Comparison of ENCODE assay signal across 2 cellular contexts in genomic region chr12:31966558-31967205, GRCh38.
TF ChIP-seq lines count a peak whose summit lies in the region.

No MANE protein-coding gene starts in this region.

TF ChIP-seq in liver, 16 proteins besides CTCF, POLR2A, EP300 and RAD21 (continued from another document):
- TF ChIP-seq, protein P1, sequence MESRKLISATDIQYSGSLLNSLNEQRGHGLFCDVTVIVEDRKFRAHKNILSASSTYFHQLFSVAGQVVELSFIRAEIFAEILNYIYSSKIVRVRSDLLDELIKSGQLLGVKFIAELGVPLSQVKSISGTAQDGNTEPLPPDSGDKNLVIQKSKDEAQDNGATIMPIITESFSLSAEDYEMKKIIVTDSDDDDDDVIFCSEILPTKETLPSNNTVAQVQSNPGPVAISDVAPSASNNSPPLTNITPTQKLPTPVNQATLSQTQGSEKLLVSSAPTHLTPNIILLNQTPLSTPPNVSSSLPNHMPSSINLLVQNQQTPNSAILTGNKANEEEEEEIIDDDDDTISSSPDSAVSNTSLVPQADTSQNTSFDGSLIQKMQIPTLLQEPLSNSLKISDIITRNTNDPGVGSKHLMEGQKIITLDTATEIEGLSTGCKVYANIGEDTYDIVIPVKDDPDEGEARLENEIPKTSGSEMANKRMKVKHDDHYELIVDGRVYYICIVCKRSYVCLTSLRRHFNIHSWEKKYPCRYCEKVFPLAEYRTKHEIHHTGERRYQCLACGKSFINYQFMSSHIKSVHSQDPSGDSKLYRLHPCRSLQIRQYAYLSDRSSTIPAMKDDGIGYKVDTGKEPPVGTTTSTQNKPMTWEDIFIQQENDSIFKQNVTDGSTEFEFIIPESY (IDR thresholded peaks at IDR 0.05), result no peak
- no peak for TF ChIP-seq FOXA2 (IDR thresholded peaks at IDR 0.05)
- TF ChIP-seq RXRA (IDR thresholded peaks at IDR 0.05), result peak in 1 of 2 donors; percentile 65
- TF ChIP-seq, protein P2, sequence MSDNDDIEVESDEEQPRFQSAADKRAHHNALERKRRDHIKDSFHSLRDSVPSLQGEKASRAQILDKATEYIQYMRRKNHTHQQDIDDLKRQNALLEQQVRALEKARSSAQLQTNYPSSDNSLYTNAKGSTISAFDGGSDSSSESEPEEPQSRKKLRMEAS (IDR thresholded peaks at IDR 0.05), result no peak
- TF ChIP-seq SP1 (IDR thresholded peaks at IDR 0.05), result no peak
- TF ChIP-seq, protein P3, sequence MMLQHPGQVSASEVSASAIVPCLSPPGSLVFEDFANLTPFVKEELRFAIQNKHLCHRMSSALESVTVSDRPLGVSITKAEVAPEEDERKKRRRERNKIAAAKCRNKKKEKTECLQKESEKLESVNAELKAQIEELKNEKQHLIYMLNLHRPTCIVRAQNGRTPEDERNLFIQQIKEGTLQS (IDR thresholded peaks at IDR 0.05), result no peak
- TF ChIP-seq JUND (IDR thresholded peaks at IDR 0.05), result peak in 1 of 2 donors; percentile 45
- peak; percentile 65 for TF ChIP-seq YY1 (IDR thresholded peaks at IDR 0.05)
- TF ChIP-seq, protein P4, sequence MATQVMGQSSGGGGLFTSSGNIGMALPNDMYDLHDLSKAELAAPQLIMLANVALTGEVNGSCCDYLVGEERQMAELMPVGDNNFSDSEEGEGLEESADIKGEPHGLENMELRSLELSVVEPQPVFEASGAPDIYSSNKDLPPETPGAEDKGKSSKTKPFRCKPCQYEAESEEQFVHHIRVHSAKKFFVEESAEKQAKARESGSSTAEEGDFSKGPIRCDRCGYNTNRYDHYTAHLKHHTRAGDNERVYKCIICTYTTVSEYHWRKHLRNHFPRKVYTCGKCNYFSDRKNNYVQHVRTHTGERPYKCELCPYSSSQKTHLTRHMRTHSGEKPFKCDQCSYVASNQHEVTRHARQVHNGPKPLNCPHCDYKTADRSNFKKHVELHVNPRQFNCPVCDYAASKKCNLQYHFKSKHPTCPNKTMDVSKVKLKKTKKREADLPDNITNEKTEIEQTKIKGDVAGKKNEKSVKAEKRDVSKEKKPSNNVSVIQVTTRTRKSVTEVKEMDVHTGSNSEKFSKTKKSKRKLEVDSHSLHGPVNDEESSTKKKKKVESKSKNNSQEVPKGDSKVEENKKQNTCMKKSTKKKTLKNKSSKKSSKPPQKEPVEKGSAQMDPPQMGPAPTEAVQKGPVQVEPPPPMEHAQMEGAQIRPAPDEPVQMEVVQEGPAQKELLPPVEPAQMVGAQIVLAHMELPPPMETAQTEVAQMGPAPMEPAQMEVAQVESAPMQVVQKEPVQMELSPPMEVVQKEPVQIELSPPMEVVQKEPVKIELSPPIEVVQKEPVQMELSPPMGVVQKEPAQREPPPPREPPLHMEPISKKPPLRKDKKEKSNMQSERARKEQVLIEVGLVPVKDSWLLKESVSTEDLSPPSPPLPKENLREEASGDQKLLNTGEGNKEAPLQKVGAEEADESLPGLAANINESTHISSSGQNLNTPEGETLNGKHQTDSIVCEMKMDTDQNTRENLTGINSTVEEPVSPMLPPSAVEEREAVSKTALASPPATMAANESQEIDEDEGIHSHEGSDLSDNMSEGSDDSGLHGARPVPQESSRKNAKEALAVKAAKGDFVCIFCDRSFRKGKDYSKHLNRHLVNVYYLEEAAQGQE (IDR thresholded peaks at IDR 0.05), result peak; percentile 53
- no peak for TF ChIP-seq NR2F2 (IDR thresholded peaks at IDR 0.05)
- no peak for TF ChIP-seq TAF1 (conservative IDR thresholded peaks at IDR 0.05)
- TF ChIP-seq FOXA1 (IDR thresholded peaks at IDR 0.05), result no peak
- TF ChIP-seq GABPA (IDR thresholded peaks at IDR 0.05 in 1 of 2, conservative IDR thresholded peaks at IDR 0.05 in 1 of 2), result no peak

TF ChIP-seq in HepG2, 621 proteins besides CTCF, POLR2A, EP300 and RAD21 (continued from another document):
- no peak for TF ChIP-seq ZMAT3 (CRISPR knock-in tag; conservative IDR thresholded peaks at IDR 0.05)
